8 cellular contexts compared by ENCODE assay signal in genomic region chr22:42180349-42180842, GRCh38. TPM values are rescaled to one million over a fixed set of nuclear protein-coding genes. Genes with fewer than 3 reads are reported as not detected.
DNase-seq lines count a peak whose midpoint lies in the region; ATAC-seq and TF ChIP-seq lines count a peak whose summit lies in the region.

No MANE protein-coding gene starts in this region.

- H3K4me3 Mint-ChIP-seq in immature natural killer cell (no peak overlapping the region), Calu3 (ENCODE audit: low read depth, unreplicated experiment) (no peak overlapping the region)

- H3K4me3 ChIP-seq in suprapubic skin = no peak overlapping the region

- no peak for TF ChIP-seq EP300 in suprapubic skin (IDR thresholded peaks at IDR 0.05)

- no peak for TF ChIP-seq CTCF in suprapubic skin (IDR thresholded peaks at IDR 0.05)
- no peak for TF ChIP-seq CTCF in Calu3 (IDR thresholded peaks at IDR 0.05; ENCODE audit: unreplicated experiment)

- no peaks in the 10 kb centered on the region for H3K9me3 ChIP-seq in suprapubic skin

- H3K27me3 Mint-ChIP-seq in immature natural killer cell (ENCODE audit: low read depth in 3 of 3) = peaks cover 0 to 1% (median 0%) of the 10 kb centered on the region in 3 donors
- no peaks in the 10 kb centered on the region for H3K27me3 Mint-ChIP-seq in Calu3 (ENCODE audit: unreplicated experiment)

- peak overlapping the region; percentile 44 for H3K27ac ChIP-seq in suprapubic skin

- H3K27me3 ChIP-seq in suprapubic skin = no peaks in the 10 kb centered on the region

- H3K36me3 ChIP-seq in suprapubic skin = peaks cover 4% of the 10 kb centered on the region

- H3K36me3 Mint-ChIP-seq in immature natural killer cell = peaks cover 6 to 25% (median 11%) of the 10 kb centered on the region in 3 donors
- H3K36me3 Mint-ChIP-seq in Calu3 (ENCODE audit: insufficient read depth, unreplicated experiment) = peaks cover 23% of the 10 kb centered on the region

- CTCF ChIA-PET in Calu3 (lab: Charles Lee) = no interaction called here

- peak; percentile 24 for DNase-seq in NCI-H2171 treated with DMSO at 0.1 percent for 48 hours (lab: John Stamatoyannopoulos, UW)
- no peak for DNase-seq in NCI-H2171 (lab: John Stamatoyannopoulos, UW)
- peak; percentile 32 for DNase-seq in activated T-helper 9 cell treated with anti-CD3 and anti-CD28 coated beads, Interleukin-2, amount 50 U/mL, for 16 hours (ENCODE audit: low read depth)
- peak in 1 of 3 donors; percentile 9 for DNase-seq in immature natural killer cell
- DNase-seq in suprapubic skin (ENCODE audit: low spot score in 2 of 2) = no peak
- no peak for DNase-seq in Calu3
- no peak for DNase-seq in HuH-7 (ENCODE audit: low spot score)

- intact Hi-C loops in Calu3 (cut with micrococcal nuclease; ENCODE audit: unreplicated experiment) = loop anchor here (5.0 kb wide), 1 partner anchor 87 kb away; no protein-coding TSS in a partner anchor

- no TSS peak for BruUV-seq in Calu3 (replicated peaks; lab: Mats Ljungman, UMichigan)

- H3K9me3 Mint-ChIP-seq in immature natural killer cell (no peaks in the 10 kb centered on the region), Calu3 (ENCODE audit: low read depth, unreplicated experiment) (no peaks in the 10 kb centered on the region)

- ATAC-seq in GM18907 (IDR thresholded peaks at IDR 0.05; ENCODE audit: unreplicated experiment) = no peak

- WGBS in suprapubic skin = 26% methylated on average over 6 of the region's 6 CpGs

- H3K4me1 Mint-ChIP-seq in immature natural killer cell (peaks cover 48 to 78% of the 10 kb centered on the region in 2 donors), Calu3 (ENCODE audit: low read depth, unreplicated experiment) (peaks cover 77% of the 10 kb centered on the region)

- peak overlapping the region; percentile 17 to 84 (median 54) for H3K27ac Mint-ChIP-seq in immature natural killer cell
- H3K27ac Mint-ChIP-seq in Calu3 (ENCODE audit: unreplicated experiment) = no peak overlapping the region

- TF ChIP-seq POLR2A in suprapubic skin (IDR thresholded peaks at IDR 0.05) = no peak

- peaks cover 19% of the 10 kb centered on the region for H3K4me1 ChIP-seq in suprapubic skin

RNA-seq across cellular contexts. Expression of gene CYP2D6, which starts 49.8 kb away (rescaled TPM):
- not detected for polyA plus RNA-seq in immature natural killer cell
- total RNA-seq in suprapubic skin (1 to 10 TPM in 3 of 4 donors, under 1 TPM in 1; 0.72 to 4.7 (median 2.0) TPM), Calu3 (2022) (9.3 and 10.7 TPM in 2 replicates)

Comparison
In these comparisons a context has a peak if more than half of its experiments do, and no peak if none do; other contexts are left out.
1. DNase-seq: peak in NCI-H2171 treated with DMSO at 0.1 percent for 48 hours (single experiment) and activated T-helper 9 cell treated with anti-CD3 and anti-CD28 coated beads, Interleukin-2, amount 50 U/mL, for 16 hours (single experiment); none in NCI-H2171 (single experiment), suprapubic skin (0 of 2), Calu3 (single experiment) and HuH-7 (single experiment).